ENCODE assay signal across 34 cellular contexts in the genomic region with DNA sequence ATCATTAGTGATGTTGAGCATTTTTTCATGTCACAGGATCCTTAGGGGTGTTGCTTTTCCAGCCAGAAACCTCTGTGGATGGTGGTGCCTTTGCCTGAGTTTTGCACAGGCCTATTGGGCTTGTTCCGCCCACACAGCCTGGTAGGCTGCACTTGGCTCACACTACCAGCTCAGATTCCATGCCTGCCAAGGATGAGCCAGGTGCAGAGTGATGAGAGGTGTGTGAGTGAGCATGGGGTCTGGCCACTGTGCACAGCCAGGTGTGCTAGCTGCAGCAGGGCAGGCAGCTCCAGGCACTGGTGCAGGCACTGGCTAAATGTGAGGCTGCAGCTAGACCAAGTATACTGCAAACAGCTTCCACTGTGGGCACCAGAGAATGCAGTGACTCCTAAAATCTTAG.
"Had no signal": no experiment of that assay in that cellular context is flagged by ENCODE, and none has a peak within 500 bp of the region (broad histone marks: within the 10 kb centered on the region; RNA-seq: fewer than 3 reads in every experiment).

No MANE protein-coding gene starts in this region.

- H3K4me3 Mint-ChIP-seq: activated B cell treated with CpG ODN at 0.5 μM for 24 hours; activated CD8-positive, alpha-beta T cell treated with anti-CD3 and anti-CD28 coated beads for 36 hours; activated naive CD4-positive, alpha-beta T cell treated with anti-CD3 and anti-CD28 coated beads, Interleukin-2, amount 50 U/mL, for 24 hours; activated naive CD8-positive, alpha-beta T cell treated with anti-CD3 and anti-CD28 coated beads for 36 hours; activated naive CD8-positive, alpha-beta T cell treated with anti-CD3 and anti-CD28 coated beads, Interleukin-2, amount 50 U/mL, for 24 hours; activated T-cell treated with anti-CD3 and anti-CD28 coated beads, Interleukin-2, amount 50 U/mL, for 4 hours; activated T-helper 17 cell treated with anti-CD3 and anti-CD28 coated beads, Interleukin-2, amount 50 U/mL, for 72 hours; dendritic cell treated with granulocyte-macrophage colony-stimulating factor and Interleukin-4, amounts not matched to agents 40 ng/mL and 50 ng/mL, for 4 days; effector memory CD8-positive, alpha-beta T cell; T-helper 17 cell; T-helper 2 cell treated with Interferon-gamma antibody and Interleukin-4, amounts not matched to agents 5 μg/mL and 100 μg/mL, for 36 hours had no signal

- H3K4me3 ChIP-seq: adrenal gland, body of pancreas, colonic mucosa, esophagus squamous epithelium had no signal

- H3K27ac Mint-ChIP-seq: activated B cell treated with CpG ODN at 0.5 μM for 24 hours; activated CD8-positive, alpha-beta T cell treated with anti-CD3 and anti-CD28 coated beads for 36 hours; activated naive CD4-positive, alpha-beta T cell treated with anti-CD3 and anti-CD28 coated beads, Interleukin-2, amount 50 U/mL, for 24 hours; activated naive CD8-positive, alpha-beta T cell treated with anti-CD3 and anti-CD28 coated beads for 36 hours; activated naive CD8-positive, alpha-beta T cell treated with anti-CD3 and anti-CD28 coated beads, Interleukin-2, amount 50 U/mL, for 24 hours; activated T-helper 17 cell treated with anti-CD3 and anti-CD28 coated beads, Interleukin-2, amount 50 U/mL, for 72 hours; dendritic cell treated with granulocyte-macrophage colony-stimulating factor and Interleukin-4, amounts not matched to agents 40 ng/mL and 50 ng/mL, for 4 days; effector memory CD8-positive, alpha-beta T cell; T-helper 17 cell; T-helper 2 cell treated with Interferon-gamma antibody and Interleukin-4, amounts not matched to agents 5 μg/mL and 100 μg/mL, for 36 hours had no signal

- H3K27ac ChIP-seq: adrenal gland, body of pancreas, colonic mucosa, epithelial cell of prostate, esophagus squamous epithelium, WERI-Rb-1 had no signal

- DNase-seq: activated B cell treated with CpG ODN at 0.5 μM for 24 hours; activated CD4-positive, alpha-beta T cell treated with anti-CD3 and anti-CD28 coated beads for 48 hours; activated CD4-positive, alpha-beta T cell treated with anti-CD3 and anti-CD28 coated beads, Interleukin-2, amount 50 U/mL, for 1 hour; activated CD4-positive, alpha-beta T cell treated with anti-CD3 and anti-CD28 coated beads, Interleukin-2, amount 50 U/mL, for 48 hours; activated CD8-positive, alpha-beta memory T cell treated with anti-CD3 and anti-CD28 coated beads for 24 hours; activated CD8-positive, alpha-beta T cell treated with anti-CD3 and anti-CD28 coated beads for 36 hours; activated effector memory CD4-positive, alpha-beta T cell treated with Interleukin-2 at 50 U/mL for 16 hours; activated gamma-delta T cell treated with Interleukin-2 at 50 U/mL for 16 hours; activated naive CD4-positive, alpha-beta T cell treated with Interleukin-2 at 50 U/mL for 16 hours; activated naive CD8-positive, alpha-beta T cell treated with anti-CD3 and anti-CD28 coated beads for 36 hours; activated naive CD8-positive, alpha-beta T cell treated with anti-CD3 and anti-CD28 coated beads, Interleukin-2, amount 50 U/mL, for 24 hours; activated T-cell treated with anti-CD3 and anti-CD28 coated beads, Interleukin-2, amount 50 U/mL, for 4 hours; adrenal gland; amygdala; aorta; body of pancreas; caudate nucleus; cerebellar nuclear complex; colonic mucosa; effector CD4-positive, alpha-beta T cell; effector memory CD8-positive, alpha-beta T cell; esophagus squamous epithelium; head of caudate nucleus; T-helper 1 cell; T-helper 17 cell; T1000; WERI-Rb-1 had no signal

- H3K36me3 Mint-ChIP-seq: activated naive CD4-positive, alpha-beta T cell treated with anti-CD3 and anti-CD28 coated beads, Interleukin-2, amount 50 U/mL, for 24 hours; activated naive CD8-positive, alpha-beta T cell treated with anti-CD3 and anti-CD28 coated beads for 36 hours had no signal

- ATAC-seq: activated CD4-positive, CD25-positive, alpha-beta regulatory T cell treated with anti-CD3 and anti-CD28 coated beads, Interleukin-2, amount 50 U/mL, for 24 hours; activated CD8-positive, alpha-beta T cell treated with anti-CD3 and anti-CD28 coated beads for 36 hours; activated naive CD8-positive, alpha-beta T cell treated with anti-CD3 and anti-CD28 coated beads, Interleukin-2, amount 50 U/mL, for 24 hours; activated T-cell treated with anti-CD3 and anti-CD28 coated beads, Interleukin-2, amount 50 U/mL, for 4 hours; activated T-helper 17 cell treated with anti-CD3 and anti-CD28 coated beads, Interleukin-2, amount 50 U/mL, for 72 hours; body of pancreas; effector memory CD8-positive, alpha-beta T cell; T-helper 17 cell had no signal

- H3K36me3 ChIP-seq: adrenal gland, colonic mucosa, esophagus squamous epithelium, WERI-Rb-1 had no signal

- H3K9me3 Mint-ChIP-seq: activated naive CD4-positive, alpha-beta T cell treated with anti-CD3 and anti-CD28 coated beads, Interleukin-2, amount 50 U/mL, for 24 hours had no signal

- FAIRE-seq: frontal cortex had no signal

- H3K4me1 ChIP-seq: adrenal gland, body of pancreas, colonic mucosa, esophagus squamous epithelium had no signal

- H3K4me1 Mint-ChIP-seq: activated B cell treated with CpG ODN at 0.5 μM for 24 hours; activated naive CD4-positive, alpha-beta T cell treated with anti-CD3 and anti-CD28 coated beads, Interleukin-2, amount 50 U/mL, for 24 hours; activated naive CD8-positive, alpha-beta T cell treated with anti-CD3 and anti-CD28 coated beads for 36 hours; activated naive CD8-positive, alpha-beta T cell treated with anti-CD3 and anti-CD28 coated beads, Interleukin-2, amount 50 U/mL, for 24 hours; activated T-helper 17 cell treated with anti-CD3 and anti-CD28 coated beads, Interleukin-2, amount 50 U/mL, for 72 hours; T-helper 17 cell had no signal

- H3K27me3 Mint-ChIP-seq: activated B cell treated with CpG ODN at 0.5 μM for 24 hours; activated CD8-positive, alpha-beta T cell treated with anti-CD3 and anti-CD28 coated beads for 36 hours; activated naive CD4-positive, alpha-beta T cell treated with anti-CD3 and anti-CD28 coated beads, Interleukin-2, amount 50 U/mL, for 24 hours; activated naive CD8-positive, alpha-beta T cell treated with anti-CD3 and anti-CD28 coated beads for 36 hours; activated naive CD8-positive, alpha-beta T cell treated with anti-CD3 and anti-CD28 coated beads, Interleukin-2, amount 50 U/mL, for 24 hours; activated T-helper 17 cell treated with anti-CD3 and anti-CD28 coated beads, Interleukin-2, amount 50 U/mL, for 72 hours; dendritic cell treated with granulocyte-macrophage colony-stimulating factor and Interleukin-4, amounts not matched to agents 40 ng/mL and 50 ng/mL, for 4 days; effector memory CD8-positive, alpha-beta T cell; T-helper 17 cell had no signal

- H3K9me3 ChIP-seq: adrenal gland, colonic mucosa had no signal
